Comparison of ENCODE assay signal across 19 cellular contexts in genomic region chr18:74468547-74469014, GRCh38. TPM values are rescaled to one million over a fixed set of nuclear protein-coding genes. Genes with fewer than 3 reads are reported as not detected.
DNase-seq lines count a peak whose midpoint lies in the region; ATAC-seq and TF ChIP-seq lines count a peak whose summit lies in the region.
"Had no signal": no experiment of that assay in that cellular context is flagged by ENCODE, and none has a peak within 500 bp of the region (broad histone marks: within the 10 kb centered on the region; RNA-seq: fewer than 3 reads in every experiment).

No MANE protein-coding gene starts in this region.

- TF ChIP-seq POLR2A in breast epithelium (IDR thresholded peaks at IDR 0.05) = no peak

- no peaks in the 10 kb centered on the region for H3K9me3 ChIP-seq in breast epithelium
- H3K9me3 ChIP-seq in CD4-positive, alpha-beta memory T cell (ENCODE audit: control insufficient read depth in 1 of 2, low read length in 2 of 2) = no peaks in the 10 kb centered on the region
- H3K9me3 ChIP-seq: neutrophil had no signal

- DNase-seq in M059J (ENCODE audit: low read depth) (peak; percentile 4), breast epithelium (ENCODE audit: low spot score in 2 of 2) (no peak), left cardiac atrium (no peak), renal cortical epithelial cell (ENCODE audit: low read depth) (peak; percentile 61), NOMO-1 (lab: John Stamatoyannopoulos, UW; ENCODE audit: unreplicated experiment in 2 of 2) (no peak), HEK293T (ENCODE audit: extremely low spot score) (no peak)
- no peak for DNase-seq in CD4-positive, alpha-beta memory T cell
- DNase-seq: amygdala; DND-41; effector CD8-positive, alpha-beta T cell; foreskin fibroblast; NCI-H1105 treated with DMSO at 0.1 percent for 48 hours; NCI-H2227 treated with DMSO at 0.1 percent for 48 hours had no signal

- peaks cover 0 to 8% (median 6%) of the 10 kb centered on the region in 8 donors for H3K9me3 Mint-ChIP-seq in CD4-positive, alpha-beta memory T cell

- no peaks in the 10 kb centered on the region for H3K4me1 ChIP-seq in breast epithelium
- H3K4me1 ChIP-seq in CD4-positive, alpha-beta memory T cell (ENCODE audit: insufficient read depth, low read length) = no peaks in the 10 kb centered on the region

- H3K27me3 Mint-ChIP-seq in CD4-positive, alpha-beta memory T cell = peaks cover 3% of the 10 kb centered on the region in 2 donors

- H3K4me3 Mint-ChIP-seq in CD4-positive, alpha-beta memory T cell = no peak overlapping the region
- H3K4me3 Mint-ChIP-seq: mesothelial cell of epicardium; stimulated activated naive CD8-positive, alpha-beta T cell treated with anti-CD3 and anti-CD28 coated beads, Interleukin-15, Interleukin-2, amounts not matched to agents 100 ng/mL and 50 ng/mL, for 24 hours had no signal

- H3K4me3 ChIP-seq in breast epithelium = no peak overlapping the region
- no peak overlapping the region for H3K4me3 ChIP-seq in CD4-positive, alpha-beta memory T cell (ENCODE audit: low read length in 2 of 2)

- H3K27me3 ChIP-seq in breast epithelium = no peaks in the 10 kb centered on the region
- no peaks in the 10 kb centered on the region for H3K27me3 ChIP-seq in CD4-positive, alpha-beta memory T cell (ENCODE audit: insufficient read depth, low read length)

- no peaks in the 10 kb centered on the region for H3K36me3 ChIP-seq in breast epithelium
- H3K36me3 ChIP-seq in CD4-positive, alpha-beta memory T cell (ENCODE audit: insufficient read depth, low read length) = no peaks in the 10 kb centered on the region
- H3K36me3 ChIP-seq: neutrophil had no signal

- POLR2A ChIA-PET in HEK293T (lab: Yijun Ruan, JAX) = no interaction called here
- POLR2A ChIA-PET in CD4-positive, alpha-beta memory T cell (lab: Charles Lee; ENCODE audit: partially characterized antibody) = no interaction called here

- peak; percentile 55 to 91 for ATAC-seq in left cardiac atrium
- no peak for ATAC-seq in GM21825 (IDR thresholded peaks at IDR 0.05; ENCODE audit: unreplicated experiment)

- no peak overlapping the region for H3K27ac Mint-ChIP-seq in CD4-positive, alpha-beta memory T cell
- H3K27ac Mint-ChIP-seq: mesothelial cell of epicardium; stimulated activated naive CD8-positive, alpha-beta T cell treated with anti-CD3 and anti-CD28 coated beads, Interleukin-15, Interleukin-2, amounts not matched to agents 100 ng/mL and 50 ng/mL, for 24 hours had no signal

- CTCF ChIA-PET in HEK293T (lab: Yijun Ruan, JAX) = interaction anchor here (0.7 kb wide), 1 partner anchor 1905 kb away, joined by 4 read pairs; no protein-coding TSS in a partner anchor
- CTCF ChIA-PET in CD4-positive, alpha-beta memory T cell (lab: Charles Lee; ENCODE audit: partially characterized antibody) = no interaction called here

- intact Hi-C loops in breast epithelium (cut with DNase I; ENCODE audit: low total_unique reads) (loop anchor here (1.0 kb wide), 1 partner anchor 9 kb away; no protein-coding TSS in a partner anchor), left cardiac atrium (cut with DNase I) (no loop called here)
- intact Hi-C loops in CD4-positive, alpha-beta memory T cell (cut with micrococcal nuclease) = no loop called here

- H3K27ac ChIP-seq in breast epithelium = peak overlapping the region; percentile 41 to 43
- H3K27ac ChIP-seq in CD4-positive, alpha-beta memory T cell (ENCODE audit: low read depth, low read length) = no peak overlapping the region
- H3K27ac ChIP-seq: neutrophil had no signal

- no peaks in the 10 kb centered on the region for H3K36me3 Mint-ChIP-seq in CD4-positive, alpha-beta memory T cell
- H3K36me3 Mint-ChIP-seq: mesothelial cell of epicardium had no signal

- no peaks in the 10 kb centered on the region for H3K4me1 Mint-ChIP-seq in CD4-positive, alpha-beta memory T cell
- H3K4me1 Mint-ChIP-seq: mesothelial cell of epicardium had no signal

- no peak for TF ChIP-seq CTCF in breast epithelium (IDR thresholded peaks at IDR 0.05)

TF ChIP-seq in HEK293T, 16 proteins besides CTCF, POLR2A, EP300 and RAD21:
- no peak for TF ChIP-seq FOXK2 (IDR thresholded peaks at IDR 0.05)
- TF ChIP-seq ELF4 (IDR thresholded peaks at IDR 0.05) = no peak
- no peak for TF ChIP-seq SUZ12 (IDR thresholded peaks at IDR 0.05)
- no peak for TF ChIP-seq CTBP1 (IDR thresholded peaks at IDR 0.05; ENCODE audit: borderline replicate concordance)
- no peak for TF ChIP-seq FOXM1 (IDR thresholded peaks at IDR 0.05; ENCODE audit: borderline replicate concordance)
- TF ChIP-seq BHLHE40 (IDR thresholded peaks at IDR 0.05; ENCODE audit: borderline replicate concordance) = no peak
- no peak for TF ChIP-seq LEF1 (IDR thresholded peaks at IDR 0.05; ENCODE audit: borderline replicate concordance)
- TF ChIP-seq TARDBP (IDR thresholded peaks at IDR 0.05) = no peak
- TF ChIP-seq L3MBTL2 (conservative IDR thresholded peaks at IDR 0.05) = no peak
- no peak for TF ChIP-seq PKNOX1 (IDR thresholded peaks at IDR 0.05)
- no peak for TF ChIP-seq HDGF (IDR thresholded peaks at IDR 0.05; ENCODE audit: borderline replicate concordance)
- TF ChIP-seq NFRKB (IDR thresholded peaks at IDR 0.05) = no peak
- TF ChIP-seq SP1 (IDR thresholded peaks at IDR 0.05) = no peak
- no peak for TF ChIP-seq FOXA1 (IDR thresholded peaks at IDR 0.05)
- no peak for TF ChIP-seq ARNT (IDR thresholded peaks at IDR 0.05)
- TF ChIP-seq ZNF384 (IDR thresholded peaks at IDR 0.05) = no peak

RNA-seq across cellular contexts. Expression of gene DIPK1C, which starts 11.5 kb away (rescaled TPM):
- total RNA-seq in M059J (2014; rRNA removed; shearing (Covaris generic)) = not detected in 2 replicates
- total RNA-seq in breast epithelium (under 1 TPM in 1 of 3 donors, not detected in 2; 0.16 TPM), left cardiac atrium (1 to 10 TPM; 1.3 to 1.5 TPM), renal cortical epithelial cell (not detected in 2 replicates)
- total RNA-seq in CD4-positive, alpha-beta memory T cell = not detected
- not detected for polyA plus RNA-seq in CD4-positive, alpha-beta memory T cell
- total RNA-seq: activated CD8-positive, alpha-beta memory T cell treated with anti-CD3 and anti-CD28 coated beads for 36 hours; mesothelial cell of epicardium had no signal
- polyA plus RNA-seq: BJ had no signal

RNA-seq across cellular contexts. Expression of gene CNDP2, which starts 27.6 kb away (rescaled TPM):
- total RNA-seq in M059J (2014; rRNA removed; shearing (Covaris generic)) = 25.9 and 31.9 TPM in 2 replicates
- total RNA-seq in breast epithelium = 100 to 1,000 TPM in 1 of 3 donors, 10 to 100 TPM in 2; 81.0 to 104 (median 95.7) TPM
- 10 to 100 TPM; 71.1 to 79.4 TPM for total RNA-seq in left cardiac atrium
- total RNA-seq in renal cortical epithelial cell = 467 and 835 TPM in 2 replicates
- total RNA-seq in CD4-positive, alpha-beta memory T cell = 100 to 1,000 TPM; 145 to 153 TPM
- 100 to 1,000 TPM; 123 to 138 TPM for polyA plus RNA-seq in CD4-positive, alpha-beta memory T cell

Comparison
In these comparisons a context has a peak if more than half of its experiments do, and no peak if none do; other contexts are left out.
1. DNase-seq: peak in M059J (single experiment) and renal cortical epithelial cell (single experiment); none in breast epithelium (0 of 2), left cardiac atrium (single experiment), NOMO-1 (0 of 2), HEK293T (single experiment) and CD4-positive, alpha-beta memory T cell (0 of 5).